Comparison of ENCODE assay signal across 8 cellular contexts in the genomic region with DNA sequence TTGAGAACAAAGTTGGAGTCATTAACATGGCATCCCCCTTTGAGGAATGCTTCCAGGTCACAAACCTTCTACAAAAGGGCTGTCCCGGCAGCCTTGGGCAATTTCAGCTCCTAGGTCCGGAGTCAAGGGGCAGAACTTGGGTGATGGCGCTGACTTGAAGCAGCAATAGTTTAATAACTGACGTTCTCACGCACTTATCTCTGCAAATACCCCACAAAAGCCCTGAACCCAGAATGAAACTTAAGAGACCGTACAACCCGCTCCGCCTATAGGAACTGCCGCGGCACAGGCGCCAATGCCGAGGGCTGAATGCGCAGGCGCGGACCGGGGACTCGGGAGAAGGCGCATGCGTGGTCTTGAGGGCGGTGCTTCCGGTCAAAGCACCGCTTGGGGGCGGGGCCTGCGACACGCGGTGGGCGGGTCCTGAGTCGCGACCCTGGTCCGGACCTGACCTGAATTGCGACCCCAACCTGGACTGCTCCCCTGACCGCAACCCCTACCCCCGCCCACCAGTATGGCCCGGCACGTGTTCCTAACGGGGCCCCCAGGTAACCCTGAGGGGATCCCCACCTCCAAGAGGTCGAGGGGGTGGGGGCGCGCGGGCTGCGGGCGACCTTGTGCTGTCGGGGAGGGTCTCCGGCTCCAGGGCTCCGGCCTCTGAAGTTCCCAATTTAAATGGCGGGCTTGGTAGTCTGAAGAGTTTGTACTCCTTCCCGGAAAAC. TPM values are rescaled to one million over a fixed set of nuclear protein-coding genes. Genes with fewer than 3 reads are reported as not detected.
DNase-seq lines count a peak whose midpoint lies in the region; ATAC-seq and TF ChIP-seq lines count a peak whose summit lies in the region.

A gene with protein sequence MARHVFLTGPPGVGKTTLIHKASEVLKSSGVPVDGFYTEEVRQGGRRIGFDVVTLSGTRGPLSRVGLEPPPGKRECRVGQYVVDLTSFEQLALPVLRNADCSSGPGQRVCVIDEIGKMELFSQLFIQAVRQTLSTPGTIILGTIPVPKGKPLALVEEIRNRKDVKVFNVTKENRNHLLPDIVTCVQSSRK (plus strand): TSS at position 415 of the 722 bp plus-strand sequence. CDS start 100 bp downstream, at position 515.

- 0% methylated on average over 4 to 47 of the region's 47 CpGs for WGBS in endodermal cell (ENCODE audit: insufficient coverage in 1 of 2, insufficient read length in 1 of 2), 2 experiments

- peak within 1 kb of the TSS; percentile 82 for H3K9ac ChIP-seq in NT2/D1 (ENCODE audit: insufficient read length, low read depth)
- peak within 1 kb of the TSS; percentile 47 for H3K9ac ChIP-seq in endodermal cell (ENCODE audit: extremely low read depth, low read length, poor library complexity, severe bottlenecking)

- CTCF ChIA-PET in activated CD8-positive, alpha-beta memory T cell treated with anti-CD3 and anti-CD28 coated beads, Interleukin-2, amount 10 ng/mL, durations not matched to agents 7 days and 5 days (lab: Charles Lee) = no interaction called here

- peak within 1 kb of the TSS; percentile 57 for H3K27ac ChIP-seq in endodermal cell (ENCODE audit: low read depth, low read length)

- H3K4me1 ChIP-seq in NT2/D1 (ENCODE audit: insufficient read depth, insufficient read length) (no peaks in the 10 kb centered on the region), endodermal cell (ENCODE audit: control insufficient read depth, insufficient read depth, low read length) (no peaks in the 10 kb centered on the region)

- H3K4me3 ChIP-seq in NT2/D1 (ENCODE audit: insufficient read length, low read depth) = peak within 1 kb of the TSS; percentile 71
- H3K4me3 ChIP-seq in endodermal cell (ENCODE audit: low read length) = peak within 1 kb of the TSS; percentile 90

- H3K9me3 ChIP-seq in NT2/D1 (ENCODE audit: insufficient read depth, low read length) = no peaks in the 10 kb centered on the region
- no peaks in the 10 kb centered on the region for H3K9me3 ChIP-seq in endodermal cell (ENCODE audit: control insufficient read depth, low read length)

- no peaks in the 10 kb centered on the region for H3K9me3 Mint-ChIP-seq in activated CD8-positive, alpha-beta memory T cell treated with anti-CD3 and anti-CD28 coated beads, Interleukin-2, amount 10 ng/mL, durations not matched to agents 7 days and 5 days (ENCODE audit: low read depth)
- no peaks in the 10 kb centered on the region for H3K9me3 Mint-ChIP-seq in endodermal cell

- TF ChIP-seq CTCF in endodermal cell (conservative IDR thresholded peaks at IDR 0.05) = no peak

- ATAC-seq in GM21360 (IDR thresholded peaks at IDR 0.05; ENCODE audit: unreplicated experiment) = peak; percentile 84
- ATAC-seq in activated CD8-positive, alpha-beta memory T cell treated with anti-CD3 and anti-CD28 coated beads, Interleukin-2, amount 10 ng/mL, durations not matched to agents 7 days and 5 days = peak; percentile 93

- DNase-seq in COLO829 (ENCODE audit: low spot score) = peak; percentile 99
- DNase-seq in HT1080 (ENCODE audit: low read depth) = peak; percentile 89
- DNase-seq in NT2/D1 (ENCODE audit: low read depth, low spot score) = peak; percentile 95
- peak; percentile 96 for DNase-seq in activated CD8-positive, alpha-beta memory T cell treated with anti-CD3 and anti-CD28 coated beads, Interleukin-2, amount 10 ng/mL, durations not matched to agents 7 days and 5 days
- peak; percentile 98 for DNase-seq in endodermal cell
- peak; percentile 98 for DNase-seq in mesenteric fat pad (ENCODE audit: low spot score)
- DNase-seq in stimulated activated CD8-positive, alpha-beta memory T cell treated with anti-CD3 and anti-CD28 coated beads, Interleukin-15, amount 100 ng/mL, for 24 hours (ENCODE audit: low read depth) = peak; percentile 97

- H3K36me3 ChIP-seq in NT2/D1 (ENCODE audit: insufficient read depth, insufficient read length, low read length) (no peaks in the 10 kb centered on the region), endodermal cell (ENCODE audit: control insufficient read depth, insufficient read depth, low read length) (no peaks in the 10 kb centered on the region)

- no peaks in the 10 kb centered on the region for H3K27me3 Mint-ChIP-seq in activated CD8-positive, alpha-beta memory T cell treated with anti-CD3 and anti-CD28 coated beads, Interleukin-2, amount 10 ng/mL, durations not matched to agents 7 days and 5 days
- H3K27me3 Mint-ChIP-seq in endodermal cell (ENCODE audit: insufficient read depth) = peaks cover 12% of the 10 kb centered on the region

- H3K36me3 Mint-ChIP-seq in activated CD8-positive, alpha-beta memory T cell treated with anti-CD3 and anti-CD28 coated beads, Interleukin-2, amount 10 ng/mL, durations not matched to agents 7 days and 5 days = peaks cover 9% of the 10 kb centered on the region
- H3K36me3 Mint-ChIP-seq in endodermal cell (ENCODE audit: low read depth) = no peaks in the 10 kb centered on the region

- no peaks in the 10 kb centered on the region for H3K27me3 ChIP-seq in NT2/D1 (ENCODE audit: insufficient read depth, insufficient read length)
- no peaks in the 10 kb centered on the region for H3K27me3 ChIP-seq in endodermal cell (ENCODE audit: control insufficient read depth, insufficient read depth, low read length, poor library complexity, severe bottlenecking)

- peak within 1 kb of the TSS; percentile 97 for H3K4me3 Mint-ChIP-seq in activated CD8-positive, alpha-beta memory T cell treated with anti-CD3 and anti-CD28 coated beads, Interleukin-2, amount 10 ng/mL, durations not matched to agents 7 days and 5 days
- peak within 1 kb of the TSS; percentile 81 for H3K4me3 Mint-ChIP-seq in endodermal cell

- H3K4me1 Mint-ChIP-seq in activated CD8-positive, alpha-beta memory T cell treated with anti-CD3 and anti-CD28 coated beads, Interleukin-2, amount 10 ng/mL, durations not matched to agents 7 days and 5 days = peaks cover 36% of the 10 kb centered on the region
- H3K4me1 Mint-ChIP-seq in endodermal cell = peaks cover 15% of the 10 kb centered on the region

- H3K27ac Mint-ChIP-seq in activated CD8-positive, alpha-beta memory T cell treated with anti-CD3 and anti-CD28 coated beads, Interleukin-2, amount 10 ng/mL, durations not matched to agents 7 days and 5 days = peak within 1 kb of the TSS; percentile 94
- H3K27ac Mint-ChIP-seq in endodermal cell = peak within 1 kb of the TSS; percentile 99

RNA-seq across cellular contexts. Expression of the gene that starts here (rescaled TPM):
- total RNA-seq in HT1080 (2014; rRNA removed; shearing (Covaris generic)) = 41.1 and 41.9 TPM in 2 replicates
- polyA plus RNA-seq in HT1080 (2015; cell fraction: cytosol; rRNA removed) = 74.8 and 88.3 TPM in 2 replicates
- polyA plus RNA-seq in HT1080 (2015; cell fraction: nucleus; rRNA removed) = 38.6 and 39.9 TPM in 2 replicates
- 10 to 100 TPM; 27.2 to 27.5 TPM for total RNA-seq in activated CD8-positive, alpha-beta memory T cell treated with anti-CD3 and anti-CD28 coated beads, Interleukin-2, amount 10 ng/mL, durations not matched to agents 7 days and 5 days
- total RNA-seq in endodermal cell (10 to 100 TPM; 30.9 to 43.3 TPM), mesenteric fat pad (33.5 TPM)
- 95.2 TPM for polyA plus RNA-seq in endodermal cell (2013, experiment 1 of 2)
- 86.8 TPM for polyA plus RNA-seq in endodermal cell (2013, experiment 2 of 2)

Comparison
In these comparisons a context has a peak if more than half of its experiments do, and no peak if none do; other contexts are left out.
1. Peak in every context shown above with its lines: DNase-seq, ATAC-seq, H3K4me3 ChIP-seq and H3K27ac ChIP-seq.